Comparison of ENCODE assay signal across 20 cellular contexts in genomic region chr4:118769152-118769551, GRCh38.
DNase-seq lines count a peak whose midpoint lies in the region; ATAC-seq and TF ChIP-seq lines count a peak whose summit lies in the region.
"Had no signal": no experiment of that assay in that cellular context is flagged by ENCODE, and none has a peak within 500 bp of the region (broad histone marks: within the 10 kb centered on the region; RNA-seq: fewer than 3 reads in every experiment).

No MANE protein-coding gene starts in this region.

- no peak for DNase-seq in SK-N-MC (ENCODE audit: low read depth, low spot score)
- DNase-seq in esophagus muscularis mucosa (ENCODE audit: extremely low spot score): no peak
- no peak for DNase-seq in osteoblast (ENCODE audit: insufficient read length, low spot score, missing footprints)
- no peak for DNase-seq in Kasumi-1 (lab: John Stamatoyannopoulos, UW)
- DNase-seq in activated CD4-positive, alpha-beta T cell treated with anti-CD3 and anti-CD28 coated beads, Interleukin-2, amount 50 U/mL, for 48 hours: no peak
- DNase-seq: activated CD4-positive, CD25-positive, alpha-beta regulatory T cell treated with anti-CD3 and anti-CD28 coated beads, Interleukin-2, amount 50 U/mL, for 72 hours; activated naive CD4-positive, alpha-beta T cell treated with anti-CD3 and anti-CD28 coated beads, Interleukin-2, amount 50 U/mL, for 16 hours; activated T-cell treated with anti-CD3 and anti-CD28 coated beads, Interleukin-2, amount 50 U/mL, for 72 hours; body of pancreas; CD4-positive, alpha-beta T cell; cortex of kidney; DMS 273 treated with DMSO at 0.1 percent for 48 hours; hippocampal formation; naive thymus-derived CD4-positive, alpha-beta T cell; NCI-H1417 treated with DMSO at 0.1 percent for 48 hours; NCI-H524 treated with DMSO at 0.1 percent for 48 hours had no signal

- intact Hi-C loops in esophagus muscularis mucosa (cut with DNase I): no loop called here

- H3K27ac ChIP-seq in SK-N-MC (no peak overlapping the region), esophagus muscularis mucosa (replicated peaks in 1 of 4) (peak overlapping the region; percentile 76 to 91 (median 82)), osteoblast (ENCODE audit: low read depth, low read length) (peak overlapping the region; percentile 66), thymus (ENCODE audit: low read depth) (peak overlapping the region; percentile 61)
- H3K27ac ChIP-seq: body of pancreas had no signal

- TF ChIP-seq CTCF in esophagus muscularis mucosa (IDR thresholded peaks at IDR 0.05) (no peak), osteoblast (IDR thresholded peaks at IDR 0.05; ENCODE audit: extremely low read depth, low read depth, low read length) (no peak)

- no peak for TF ChIP-seq POLR2A in esophagus muscularis mucosa (IDR thresholded peaks at IDR 0.05; ENCODE audit: low read depth)

- ATAC-seq in HG03520 (IDR thresholded peaks at IDR 0.05; ENCODE audit: unreplicated experiment): no peak
- ATAC-seq: activated T-cell treated with anti-CD3 and anti-CD28 coated beads, Interleukin-2, amount 50 U/mL, for 72 hours; body of pancreas; HCT116; HepG2; naive thymus-derived CD4-positive, alpha-beta T cell had no signal

- H3K4me2 ChIP-seq in osteoblast (ENCODE audit: insufficient read depth, low read length): peak overlapping the region; percentile 7

- 49% methylated on average over 5 of the region's 5 CpGs for WGBS in esophagus muscularis mucosa
- 93% methylated on average over 5 of the region's 5 CpGs for WGBS in thymus

- peaks cover 25% of the 10 kb centered on the region for H4K20me1 ChIP-seq in osteoblast (ENCODE audit: insufficient read depth, low read length)

- no peak overlapping the region for H2AFZ ChIP-seq in osteoblast (ENCODE audit: low read length)

- H3K9me3 ChIP-seq in SK-N-MC (ENCODE audit: low read depth, low read length) (no peaks in the 10 kb centered on the region), esophagus muscularis mucosa (no peaks in the 10 kb centered on the region), osteoblast (ENCODE audit: low read depth, low read length) (no peaks in the 10 kb centered on the region), thymus (ENCODE audit: control insufficient read depth) (no peaks in the 10 kb centered on the region)
- H3K9me3 ChIP-seq: body of pancreas had no signal

- H3K36me3 ChIP-seq in SK-N-MC (ENCODE audit: insufficient read depth, low read length): peaks cover 17% of the 10 kb centered on the region; the same call in 1 of the 2 replicates
- H3K36me3 ChIP-seq in esophagus muscularis mucosa: peaks cover 3 to 27% (median 16%) of the 10 kb centered on the region in 4 donors
- H3K36me3 ChIP-seq in osteoblast (ENCODE audit: insufficient read depth, low read length): peaks cover 68% of the 10 kb centered on the region
- peaks cover 14% of the 10 kb centered on the region for H3K36me3 ChIP-seq in thymus (ENCODE audit: control insufficient read depth, insufficient read depth)

- H3K27me3 ChIP-seq in esophagus muscularis mucosa (no peaks in the 10 kb centered on the region), osteoblast (ENCODE audit: insufficient read depth, low read length) (no peaks in the 10 kb centered on the region), thymus (ENCODE audit: control insufficient read depth, insufficient read depth) (no peaks in the 10 kb centered on the region)
- H3K27me3 ChIP-seq: body of pancreas had no signal

- H3K9ac ChIP-seq in SK-N-MC (ENCODE audit: insufficient read length): peak overlapping the region; percentile 7

- peaks cover 58 to 87% (median 84%) of the 10 kb centered on the region in 4 donors for H3K4me1 ChIP-seq in esophagus muscularis mucosa
- peaks cover 81% of the 10 kb centered on the region for H3K4me1 ChIP-seq in osteoblast (ENCODE audit: insufficient read depth, low read length)
- no peaks in the 10 kb centered on the region for H3K4me1 ChIP-seq in thymus (ENCODE audit: control insufficient read depth, insufficient read depth, low read length)

- H3K79me2 ChIP-seq in osteoblast (ENCODE audit: insufficient read depth, low read length): peaks cover 63% of the 10 kb centered on the region

- TF ChIP-seq EP300 in esophagus muscularis mucosa (IDR thresholded peaks at IDR 0.05): no peak

- H3K4me3 ChIP-seq in SK-N-MC: no peak overlapping the region
- peak overlapping the region in 3 of 4 donors; percentile 4 to 13 (median 10) for H3K4me3 ChIP-seq in esophagus muscularis mucosa
- no peak overlapping the region for H3K4me3 ChIP-seq in osteoblast (ENCODE audit: insufficient read depth, low read length)
- H3K4me3 ChIP-seq in thymus (ENCODE audit: low read length): no peak overlapping the region
- H3K4me3 ChIP-seq: body of pancreas had no signal

Comparison
In these comparisons a context has a peak if more than half of its experiments do, and no peak if none do; other contexts are left out.
1. H3K4me3 ChIP-seq: peak in esophagus muscularis mucosa (3 of 4); none in SK-N-MC (single experiment), osteoblast (single experiment) and thymus (single experiment).